Comparison of ENCODE assay signal across 8 cellular contexts in genomic region chr15:97235285-97235985, GRCh38.
A peak's percentile ranks its signal among the peaks of the same experiment; 100 is the strongest.
DNase-seq lines count a peak whose midpoint lies in the region; ATAC-seq and TF ChIP-seq lines count a peak whose summit lies in the region.

No MANE protein-coding gene starts in this region.

- peaks cover 26% of the 10 kb centered on the region for H3K4me1 Mint-ChIP-seq in Calu3 (ENCODE audit: low read depth, unreplicated experiment)
- H3K4me1 Mint-ChIP-seq in GM23338, result peaks cover 2% of the 10 kb centered on the region; the same call in 2 of the 3 replicates
- H3K4me1 Mint-ChIP-seq in activated naive CD4-positive, alpha-beta T cell treated with anti-CD3 and anti-CD28 coated beads for 36 hours (ENCODE audit: low read depth), result peaks cover 2% of the 10 kb centered on the region

- DNase-seq in Calu3 (peak; percentile 76), GM23338 (ENCODE audit: low spot score) (peak; percentile 74), NCI-H226 (peak; percentile 29), left ventricle myocardium inferior (peak; percentile 26), sigmoid colon (no peak)
- peak; percentile 55 for DNase-seq in activated naive CD4-positive, alpha-beta T cell treated with anti-CD3 and anti-CD28 coated beads for 36 hours
- no peak for DNase-seq in stimulated activated naive CD4-positive, alpha-beta T cell treated with Interleukin-2 at 50 U/mL for 16 hours (lab: John Stamatoyannopoulos, UW)

- H3K36me3 Mint-ChIP-seq in Calu3 (ENCODE audit: insufficient read depth, unreplicated experiment) (no peaks in the 10 kb centered on the region), GM23338 (ENCODE audit: low read depth) (no peaks in the 10 kb centered on the region)
- H3K36me3 Mint-ChIP-seq in activated naive CD4-positive, alpha-beta T cell treated with anti-CD3 and anti-CD28 coated beads for 36 hours (ENCODE audit: low read depth), result no peaks in the 10 kb centered on the region

- no peak for TF ChIP-seq EP300 in sigmoid colon (IDR thresholded peaks at IDR 0.05)

- BruUV-seq in Calu3 (replicated peaks; lab: Mats Ljungman, UMichigan), result no TSS peak

- H3F3A ChIP-seq in GM23338 (replicated peaks; ENCODE audit: low read depth), result no peaks in the 10 kb centered on the region

- no peak overlapping the region for H3K4me2 ChIP-seq in GM23338

- H3K27ac Mint-ChIP-seq in Calu3 (ENCODE audit: unreplicated experiment) (peak overlapping the region; percentile 60), GM23338 (no peak overlapping the region)
- H3K27ac Mint-ChIP-seq in activated naive CD4-positive, alpha-beta T cell treated with anti-CD3 and anti-CD28 coated beads for 36 hours, result no peak overlapping the region

- H3K9me3 ChIP-seq in left ventricle myocardium inferior (replicated peaks), result peaks cover 4% of the 10 kb centered on the region
- H3K9me3 ChIP-seq in sigmoid colon, result no peaks in the 10 kb centered on the region

- H3K4me3 Mint-ChIP-seq in Calu3 (ENCODE audit: low read depth, unreplicated experiment), result peak overlapping the region; percentile 31
- H3K4me3 Mint-ChIP-seq in GM23338, result no peak overlapping the region
- H3K4me3 Mint-ChIP-seq in activated naive CD4-positive, alpha-beta T cell treated with anti-CD3 and anti-CD28 coated beads for 36 hours, result no peak overlapping the region

- CTCF ChIA-PET in Calu3 (lab: Charles Lee), result interaction anchor here (0.8 to 1.3 kb wide), 2 partner anchors 11 to 908 kb away, joined by 3 to 4 read pairs; no protein-coding TSS in a partner anchor
- CTCF ChIA-PET in activated naive CD4-positive, alpha-beta T cell treated with anti-CD3 and anti-CD28 coated beads for 36 hours (lab: Charles Lee), result interaction anchor here (0.7 to 1.9 kb wide), 6 partner anchors 10 to 1976 kb away, joined by 3 to 8 read pairs (median 5); no protein-coding TSS in a partner anchor

- TF ChIP-seq POLR2A in sigmoid colon (IDR thresholded peaks at IDR 0.05), result no peak

- TF ChIP-seq CTCF in Calu3 (IDR thresholded peaks at IDR 0.05; ENCODE audit: unreplicated experiment), result peak; percentile 95
- TF ChIP-seq CTCF in GM23338 (conservative IDR thresholded peaks at IDR 0.05; ENCODE audit: low read depth in 2 of 2), result peak; percentile 97 to 100
- peak; percentile 87 for TF ChIP-seq CTCF in left ventricle myocardium inferior (IDR thresholded peaks at IDR 0.05; ENCODE audit: borderline replicate concordance)
- TF ChIP-seq CTCF in sigmoid colon (IDR thresholded peaks at IDR 0.05), result peak; percentile 49 to 91 (median 76)

- intact Hi-C loops in Calu3 (cut with micrococcal nuclease; ENCODE audit: unreplicated experiment) (loop anchor here (1.0 to 5.0 kb wide), 5 partner anchors 343 to 1978 kb away; no protein-coding TSS in a partner anchor), left ventricle myocardium inferior (cut with micrococcal nuclease) (loop anchor here (5.0 kb wide), 1 partner anchor 1978 kb away; no protein-coding TSS in a partner anchor), sigmoid colon (cut with DNase I) (loop anchor here (10.0 kb wide), 2 partner anchors 911 to 1981 kb away; no protein-coding TSS in a partner anchor)
- intact Hi-C loops in activated naive CD4-positive, alpha-beta T cell treated with anti-CD3 and anti-CD28 coated beads for 36 hours (cut with micrococcal nuclease), result loop anchor here (1.0 kb wide), 1 partner anchor 1976 kb away; no protein-coding TSS in a partner anchor

- H2AFZ ChIP-seq in GM23338, result no peak overlapping the region

- no peaks in the 10 kb centered on the region for H3K4me1 ChIP-seq in GM23338 (ENCODE audit: insufficient read depth)
- H3K4me1 ChIP-seq in left ventricle myocardium inferior, result peaks cover 3% of the 10 kb centered on the region
- peaks cover 0 to 8% (median 0%) of the 10 kb centered on the region in 4 donors for H3K4me1 ChIP-seq in sigmoid colon

- no peak overlapping the region for H3K27ac ChIP-seq in GM23338 (ENCODE audit: low read depth)
- H3K27ac ChIP-seq in left ventricle myocardium inferior (replicated peaks), result no peak overlapping the region
- H3K27ac ChIP-seq in sigmoid colon, result no peak overlapping the region

- H3K27me3 Mint-ChIP-seq in Calu3 (ENCODE audit: unreplicated experiment) (no peaks in the 10 kb centered on the region), GM23338 (ENCODE audit: insufficient read depth, low read depth, poor library complexity) (no peaks in the 10 kb centered on the region)
- H3K27me3 Mint-ChIP-seq in activated naive CD4-positive, alpha-beta T cell treated with anti-CD3 and anti-CD28 coated beads for 36 hours (ENCODE audit: low read depth), result peaks cover 20% of the 10 kb centered on the region

- ATAC-seq in GM23338, result peak; percentile 85
- ATAC-seq in GM19455 (IDR thresholded peaks at IDR 0.05; ENCODE audit: unreplicated experiment), result no peak

- no peaks in the 10 kb centered on the region for H3K27me3 ChIP-seq in GM23338 (ENCODE audit: insufficient read depth)
- H3K27me3 ChIP-seq in left ventricle myocardium inferior (ENCODE audit: low read depth), result peaks cover 16% of the 10 kb centered on the region
- H3K27me3 ChIP-seq in sigmoid colon, result no peaks in the 10 kb centered on the region

- H4K20me1 ChIP-seq in GM23338 (replicated peaks; ENCODE audit: insufficient read depth), result no peaks in the 10 kb centered on the region

- no peaks in the 10 kb centered on the region for H3K9me3 Mint-ChIP-seq in Calu3 (ENCODE audit: low read depth, unreplicated experiment)
- peaks cover 4% of the 10 kb centered on the region; the same call in 1 of the 3 replicates for H3K9me3 Mint-ChIP-seq in GM23338
- no peaks in the 10 kb centered on the region for H3K9me3 Mint-ChIP-seq in activated naive CD4-positive, alpha-beta T cell treated with anti-CD3 and anti-CD28 coated beads for 36 hours

- 23 to 33% methylated on average over 14 of the region's 14 CpGs for WGBS in sigmoid colon, 2 donors

- no peaks in the 10 kb centered on the region for H3K79me2 ChIP-seq in GM23338 (replicated peaks; ENCODE audit: insufficient read depth)

- H3K36me3 ChIP-seq in GM23338 (ENCODE audit: insufficient read depth) (no peaks in the 10 kb centered on the region), left ventricle myocardium inferior (no peaks in the 10 kb centered on the region), sigmoid colon (no peaks in the 10 kb centered on the region)

- H3K4me3 ChIP-seq in GM23338, result no peak overlapping the region
- H3K4me3 ChIP-seq in left ventricle myocardium inferior, result peak overlapping the region; percentile 6
- no peak overlapping the region for H3K4me3 ChIP-seq in sigmoid colon

- no peaks in the 10 kb centered on the region for H3K9me2 ChIP-seq in GM23338 (ENCODE audit: insufficient read depth)

TF ChIP-seq in GM23338, 12 proteins besides CTCF, POLR2A, EP300 and RAD21 (continues in another document):
- TF ChIP-seq ZNF331 (CRISPR knock-in tag; IDR thresholded peaks at IDR 0.05; ENCODE audit: low read depth) (no peak), ZNF114 (CRISPR knock-in tag; IDR thresholded peaks at IDR 0.05) (no peak), NANOG (IDR thresholded peaks at IDR 0.05; ENCODE audit: borderline replicate concordance) (no peak), STAT1 (IDR thresholded peaks at IDR 0.05; ENCODE audit: unreplicated experiment) (no peak), EZH2phosphoT487 (IDR thresholded peaks at IDR 0.05; ENCODE audit: unreplicated experiment) (no peak), CREB1 (CRISPR knock-in tag; IDR thresholded peaks at IDR 0.05; ENCODE audit: low read depth) (no peak), EZH2 (IDR thresholded peaks at IDR 0.05; ENCODE audit: low read depth, unreplicated experiment) (no peak), POLR2AphosphoS5 (IDR thresholded peaks at IDR 0.05; ENCODE audit: low read depth) (no peak), JUNB (IDR thresholded peaks at IDR 0.05; ENCODE audit: unreplicated experiment) (no peak), REST (IDR thresholded peaks at IDR 0.05; ENCODE audit: unreplicated experiment) (no peak)

Comparison
In these comparisons a context has a peak if more than half of its experiments do, and no peak if none do; other contexts are left out.
1. DNase-seq: peak in Calu3 (single experiment), GM23338 (single experiment), NCI-H226 (single experiment), activated naive CD4-positive, alpha-beta T cell treated with anti-CD3 and anti-CD28 coated beads for 36 hours (single experiment) and left ventricle myocardium inferior (single experiment); none in sigmoid colon (single experiment) and stimulated activated naive CD4-positive, alpha-beta T cell treated with Interleukin-2 at 50 U/mL for 16 hours (single experiment).
2. Peak in every context shown above with its lines, with median percentiles within 50 percentile points of each other: CTCF ChIP-seq.